ENCODE assay signal across 11 cellular contexts in genomic region chr3:71998995-71999673, GRCh38.
DNase-seq lines count a peak whose midpoint lies in the region; ATAC-seq and TF ChIP-seq lines count a peak whose summit lies in the region.
"Had no signal": no experiment of that assay in that cellular context is flagged by ENCODE, and none has a peak within 500 bp of the region (broad histone marks: within the 10 kb centered on the region; RNA-seq: fewer than 3 reads in every experiment).

No MANE protein-coding gene starts in this region.

- H3K4me1 ChIP-seq in RWPE2 (ENCODE audit: insufficient read depth, poor library complexity, severe bottlenecking) (peaks cover 9% of the 10 kb centered on the region), A673 (ENCODE audit: insufficient read depth, low read length, poor library complexity, severe bottlenecking) (no peaks in the 10 kb centered on the region)

- TF ChIP-seq CTCF in RWPE2 (IDR thresholded peaks at IDR 0.05; ENCODE audit: poor library complexity, severe bottlenecking) (no peak), epithelial cell of proximal tubule (conservative IDR thresholded peaks at IDR 0.05; ENCODE audit: low read depth, low read length) (no peak), A673 (conservative IDR thresholded peaks at IDR 0.05; ENCODE audit: low read depth, low read length) (no peak)

- POLR2A ChIA-PET in A673 (lab: Charles Lee; ENCODE audit: low non-redundant PET) = no interaction called here

- no peaks in the 10 kb centered on the region for H3K36me3 ChIP-seq in RWPE2 (ENCODE audit: low read depth)
- H3K36me3 ChIP-seq in A673 (ENCODE audit: insufficient read depth, low read length, poor library complexity, severe bottlenecking) = no peaks in the 10 kb centered on the region

- peaks cover 0 to 22% of the 10 kb centered on the region in 2 donors for H3K9me3 Mint-ChIP-seq in activated naive CD4-positive, alpha-beta T cell treated with anti-CD3 and anti-CD28 coated beads, Interleukin-2, amount 50 U/mL, for 72 hours

- H3K9me3 ChIP-seq in RWPE2 (ENCODE audit: severe bottlenecking) = no peaks in the 10 kb centered on the region
- no peaks in the 10 kb centered on the region for H3K9me3 ChIP-seq in A673 (ENCODE audit: low read depth, low read length, poor library complexity, severe bottlenecking)

- ATAC-seq in activated naive CD4-positive, alpha-beta T cell treated with anti-CD3 and anti-CD28 coated beads, Interleukin-2, amount 50 U/mL, for 72 hours = peak; percentile 81 to 91
- peak; percentile 94 for ATAC-seq in RWPE2 (ENCODE audit: low read depth)
- peak; percentile 77 for ATAC-seq in stimulated activated naive CD8-positive, alpha-beta T cell treated with anti-CD3 and anti-CD28 coated beads, Interleukin-15, Interleukin-2, amounts not matched to agents 100 U/mL and 50 U/mL, for 24 hours

- H3K4me3 ChIP-seq in RWPE2 (ENCODE audit: severe bottlenecking) (no peak overlapping the region), epithelial cell of proximal tubule (ENCODE audit: low read depth, low read length) (no peak overlapping the region), A673 (ENCODE audit: low read depth, low read length, poor library complexity, severe bottlenecking) (no peak overlapping the region)

- H3K27me3 ChIP-seq in RWPE2 (ENCODE audit: insufficient read depth, poor library complexity, severe bottlenecking) (no peaks in the 10 kb centered on the region), A673 (replicated peaks; ENCODE audit: insufficient read depth, low read depth, low read length, poor library complexity) (no peaks in the 10 kb centered on the region)

- no TSS peak for BruUV-seq in A673 (replicated peaks; lab: Mats Ljungman, UMichigan)

- intact Hi-C loops in A673 (cut with micrococcal nuclease; ENCODE audit: unreplicated experiment) = no loop called here

- H3K27ac Mint-ChIP-seq in activated naive CD4-positive, alpha-beta T cell treated with anti-CD3 and anti-CD28 coated beads, Interleukin-2, amount 50 U/mL, for 72 hours = no peak overlapping the region
- H3K27ac Mint-ChIP-seq: CD4-positive, CD25-positive, alpha-beta regulatory T cell had no signal

- CTCF ChIA-PET in A673 (lab: Charles Lee) = no interaction called here

- no peak for DNase-seq in activated naive CD4-positive, alpha-beta T cell treated with anti-CD3 and anti-CD28 coated beads, Interleukin-2, amount 50 U/mL, for 72 hours (ENCODE audit: low spot score in 2 of 2)
- no peak for DNase-seq in activated naive CD4-positive, alpha-beta T cell (lab: John Stamatoyannopoulos, UW)
- DNase-seq in RWPE2 (ENCODE audit: low spot score) (no peak), epithelial cell of proximal tubule (ENCODE audit: low read depth) (peak; percentile 16), NCI-H1930 (lab: John Stamatoyannopoulos, UW) (no peak), A673 (ENCODE audit: low spot score) (no peak)
- DNase-seq in stimulated activated naive CD8-positive, alpha-beta T cell treated with anti-CD3 and anti-CD28 coated beads, Interleukin-15, Interleukin-2, amounts not matched to agents 100 U/mL and 50 U/mL, for 24 hours = no peak
- DNase-seq in effector CD8-positive, alpha-beta T cell (lab: John Stamatoyannopoulos, UW) = no peak
- DNase-seq: NCI-H1436 treated with DMSO at 0.1 percent for 48 hours, trophoblast cell had no signal

- peak overlapping the region; percentile 74 for H3K27ac ChIP-seq in RWPE2 (ENCODE audit: poor library complexity, severe bottlenecking)
- H3K27ac ChIP-seq in A673 (ENCODE audit: low read depth, low read length, poor library complexity, severe bottlenecking) = no peak overlapping the region

- peaks cover 0 to 38% of the 10 kb centered on the region in 2 donors for H3K36me3 Mint-ChIP-seq in activated naive CD4-positive, alpha-beta T cell treated with anti-CD3 and anti-CD28 coated beads, Interleukin-2, amount 50 U/mL, for 72 hours
- H3K36me3 Mint-ChIP-seq: CD4-positive, CD25-positive, alpha-beta regulatory T cell had no signal
